Comparison of ENCODE assay signal across 14 cellular contexts in genomic region chr22:36077261-36077660, GRCh38. TPM values are rescaled to one million over a fixed set of nuclear protein-coding genes. Genes with fewer than 3 reads are reported as not detected.
DNase-seq lines count a peak whose midpoint lies in the region; ATAC-seq and TF ChIP-seq lines count a peak whose summit lies in the region.
"Had no signal": no experiment of that assay in that cellular context is flagged by ENCODE, and none has a peak within 500 bp of the region (broad histone marks: within the 10 kb centered on the region; RNA-seq: fewer than 3 reads in every experiment).

No MANE protein-coding gene starts in this region.

- H3K4me3 ChIP-seq in MG63: no peak overlapping the region
- no peak overlapping the region for H3K4me3 ChIP-seq in epithelial cell of esophagus (ENCODE audit: low read length)
- H3K4me3 ChIP-seq in mucosa of descending colon: no peak overlapping the region
- H3K4me3 ChIP-seq: pancreas had no signal

- H3K36me3 ChIP-seq in MG63 (no peaks in the 10 kb centered on the region), mucosa of descending colon (ENCODE audit: low read depth) (no peaks in the 10 kb centered on the region)
- H3K36me3 ChIP-seq: pancreas, WERI-Rb-1 had no signal

- DNase-seq in MG63: peak; percentile 40
- peak; percentile 33 for DNase-seq in epithelial cell of esophagus (ENCODE audit: low read depth)
- DNase-seq in medulla oblongata (ENCODE audit: extremely low spot score): peak; percentile 43
- peak in 6 of 49 donors; percentile 3 to 50 (median 6) for DNase-seq in substantia nigra (lab: John Stamatoyannopoulos, UW)
- no peak for DNase-seq in mucosa of descending colon
- DNase-seq in NCI-H146 treated with DMSO at 0.1 percent for 48 hours (lab: John Stamatoyannopoulos, UW; ENCODE audit: unreplicated experiment): no peak
- DNase-seq: CD4-positive, alpha-beta T cell; GDM1; KG1; NCI-H2029; pancreas; stimulated activated naive CD8-positive, alpha-beta T cell treated with anti-CD3 and anti-CD28 coated beads, Interleukin-15, amount 100 ng/mL, for 72 hours; WERI-Rb-1 had no signal

- H3K27me3 ChIP-seq in MG63: no peaks in the 10 kb centered on the region
- H3K27me3 ChIP-seq: pancreas had no signal

- ATAC-seq in mucosa of descending colon: no peak
- no peak for ATAC-seq in HG02571 (IDR thresholded peaks at IDR 0.05; ENCODE audit: unreplicated experiment)
- ATAC-seq: stimulated activated naive CD8-positive, alpha-beta T cell treated with anti-CD3 and anti-CD28 coated beads, Interleukin-15, amount 100 ng/mL, for 72 hours had no signal

- intact Hi-C loops in mucosa of descending colon (cut with DNase I, micrococcal nuclease): loop anchor here in 1 of 2 donors (10.0 kb wide), 1 partner anchor 48 kb away; no protein-coding TSS in a partner anchor

- H3K27ac ChIP-seq in substantia nigra (ENCODE audit: low read depth, low read length, poor library complexity, severe bottlenecking): peak overlapping the region; percentile 19
- H3K27ac ChIP-seq: pancreas, WERI-Rb-1 had no signal

- H3K9me3 ChIP-seq in MG63 (no peaks in the 10 kb centered on the region), mucosa of descending colon (no peaks in the 10 kb centered on the region)
- H3K9me3 ChIP-seq: pancreas had no signal

- H3K4me1 ChIP-seq in mucosa of descending colon (ENCODE audit: low read depth): no peaks in the 10 kb centered on the region
- H3K4me1 ChIP-seq: pancreas had no signal

- TF ChIP-seq CTCF in epithelial cell of esophagus (IDR thresholded peaks at IDR 0.05; ENCODE audit: insufficient read depth, low read depth, low read length, missing control alignments) (no peak), mucosa of descending colon (IDR thresholded peaks at IDR 0.05) (no peak)

RNA-seq across cellular contexts. Expression of gene RBFOX2, which starts 48.6 kb away (rescaled TPM):
- total RNA-seq in MG63 (2014; rRNA removed; shearing (Covaris generic); ENCODE audit: low replicate concordance): 64.2 and 65.6 TPM in 2 replicates
- total RNA-seq in mucosa of descending colon: 100 to 1,000 TPM in 1 of 3 donors, 10 to 100 TPM in 2; 46.0 to 141 (median 46.2) TPM

Comparison
In these comparisons a context has a peak if more than half of its experiments do, and no peak if none do; other contexts are left out.
1. DNase-seq: peak in MG63 (single experiment), epithelial cell of esophagus (single experiment) and medulla oblongata (single experiment); none in mucosa of descending colon (0 of 3) and NCI-H146 treated with DMSO at 0.1 percent for 48 hours (single experiment).